Comparison of ENCODE assay signal across 8 cellular contexts in genomic region chr1:27102707-27103468, GRCh38. TPM values are rescaled to one million over a fixed set of nuclear protein-coding genes. Genes with fewer than 3 reads are reported as not detected.
DNase-seq lines count a peak whose midpoint lies in the region; ATAC-seq and TF ChIP-seq lines count a peak whose summit lies in the region.

No MANE protein-coding gene starts in this region.

- H3K4me1 ChIP-seq in adipocyte (ENCODE audit: control insufficient read depth, insufficient read depth, low read length) (peaks cover 26% of the 10 kb centered on the region), right cardiac atrium (ENCODE audit: control insufficient read depth, insufficient read depth, low read length) (peaks cover 11% of the 10 kb centered on the region), smooth muscle cell (ENCODE audit: low read depth) (peaks cover 16% of the 10 kb centered on the region)

- DNase-seq in EH (ENCODE audit: low read depth): peak; percentile 63
- peak; percentile 16 for DNase-seq in KG1 (lab: John Stamatoyannopoulos, UW)
- DNase-seq in T-helper 17 cell: peak; percentile 60 to 80 (median 64)
- peak; percentile 81 for DNase-seq in adipocyte (ENCODE audit: low read depth)
- peak; percentile 70 to 93 (median 91) for DNase-seq in right cardiac atrium
- peak; percentile 67 for DNase-seq in smooth muscle cell (lab: John Stamatoyannopoulos, UW; ENCODE audit: unreplicated experiment)
- DNase-seq in NCI-H2029 (lab: John Stamatoyannopoulos, UW): no peak

- no peaks in the 10 kb centered on the region for H3K79me2 ChIP-seq in smooth muscle cell (ENCODE audit: low read depth)

- H2AFZ ChIP-seq in smooth muscle cell (ENCODE audit: low read depth): no peak overlapping the region

- no peaks in the 10 kb centered on the region for H4K20me1 ChIP-seq in smooth muscle cell (ENCODE audit: low read depth)

- H3K36me3 ChIP-seq in adipocyte (ENCODE audit: control insufficient read depth, insufficient read depth, low read length, severe bottlenecking): peaks cover 25% of the 10 kb centered on the region
- H3K36me3 ChIP-seq in smooth muscle cell (ENCODE audit: low read depth): no peaks in the 10 kb centered on the region

- peak overlapping the region; percentile 55 for H3K4me3 Mint-ChIP-seq in T-helper 17 cell

- 39% methylated on average over 15 of the region's 15 CpGs for WGBS in right cardiac atrium
- WGBS in smooth muscle cell (ENCODE audit: low lambda C conversion rate): 40% methylated on average over 12 of the region's 15 CpGs

- no peaks in the 10 kb centered on the region for H3K27me3 ChIP-seq in adipocyte (replicated peaks; ENCODE audit: control insufficient read depth, insufficient read depth, low read length)
- no peaks in the 10 kb centered on the region for H3K27me3 ChIP-seq in right cardiac atrium (ENCODE audit: control insufficient read depth, insufficient read depth)
- H3K27me3 ChIP-seq in smooth muscle cell (ENCODE audit: low read depth): no peaks in the 10 kb centered on the region

- H3K4me1 Mint-ChIP-seq in T-helper 17 cell: peaks cover 6% of the 10 kb centered on the region

- peaks cover 5% of the 10 kb centered on the region for H3K36me3 Mint-ChIP-seq in T-helper 17 cell (ENCODE audit: low read depth)

- H3K4me3 ChIP-seq in adipocyte (ENCODE audit: low read length): no peak overlapping the region
- H3K4me3 ChIP-seq in right cardiac atrium (ENCODE audit: low read length): no peak overlapping the region
- H3K4me3 ChIP-seq in smooth muscle cell: no peak overlapping the region

- no peak overlapping the region for H3K4me2 ChIP-seq in smooth muscle cell

- TF ChIP-seq CTCF in smooth muscle cell (IDR thresholded peaks at IDR 0.05; ENCODE audit: borderline replicate concordance, insufficient read depth, poor library complexity, severe bottlenecking): peak; percentile 99

- peaks cover 20% of the 10 kb centered on the region for H3F3A ChIP-seq in smooth muscle cell (ENCODE audit: low read depth)

- H3K9me3 ChIP-seq in T-helper 17 cell (ENCODE audit: control insufficient read depth, low read length, poor library complexity, severe bottlenecking) (no peaks in the 10 kb centered on the region), adipocyte (ENCODE audit: control insufficient read depth, low read length) (no peaks in the 10 kb centered on the region), right cardiac atrium (ENCODE audit: control insufficient read depth, low read length) (no peaks in the 10 kb centered on the region), smooth muscle cell (replicated peaks; ENCODE audit: low read depth) (no peaks in the 10 kb centered on the region)

- peak overlapping the region; percentile 34 for H3K27ac Mint-ChIP-seq in T-helper 17 cell

- H3K9ac ChIP-seq in adipocyte (ENCODE audit: low read length) (no peak overlapping the region), smooth muscle cell (ENCODE audit: low read depth) (no peak overlapping the region)

- intact Hi-C loops in right cardiac atrium (cut with DNase I): loop anchor here (2.0 to 10.0 kb wide), 6 partner anchors 49 to 182 kb away; no protein-coding TSS in a partner anchor

- ATAC-seq in T-helper 17 cell: peak; percentile 84
- ATAC-seq in right cardiac atrium: peak; percentile 26 to 38
- ATAC-seq in GM18861 (IDR thresholded peaks at IDR 0.05; ENCODE audit: unreplicated experiment): no peak

- H3K27ac ChIP-seq in right cardiac atrium (ENCODE audit: low read length): no peak overlapping the region
- H3K27ac ChIP-seq in smooth muscle cell (ENCODE audit: low read depth): no peak overlapping the region

- H3K27me3 Mint-ChIP-seq in T-helper 17 cell: no peaks in the 10 kb centered on the region

RNA-seq across cellular contexts. Expression of gene SLC9A1, which starts 52.0 kb away (rescaled TPM):
- total RNA-seq in T-helper 17 cell: 10 to 100 TPM; 21.4 to 30.4 TPM
- total RNA-seq in right cardiac atrium: 10 to 100 TPM; 22.8 to 39.3 (median 35.4) TPM
- polyA plus RNA-seq in right cardiac atrium: 21.5 TPM
- 16.5 and 20.7 TPM in 2 replicates for total RNA-seq in smooth muscle cell
- 37.4 and 59.5 TPM in 2 replicates for polyA plus RNA-seq in smooth muscle cell
